Comparison of ENCODE assay signal across 8 cellular contexts in genomic region chr4:102625232-102625930, GRCh38.
DNase-seq lines count a peak whose midpoint lies in the region; ATAC-seq and TF ChIP-seq lines count a peak whose summit lies in the region.

No MANE protein-coding gene starts in this region.

- no peak for TF ChIP-seq EP300 in Ishikawa (IDR thresholded peaks at IDR 0.05; ENCODE audit: borderline replicate concordance)

- ATAC-seq in GM21723 (IDR thresholded peaks at IDR 0.05; ENCODE audit: unreplicated experiment) = peak; percentile 90
- ATAC-seq in activated CD4-positive, CD25-positive, alpha-beta regulatory T cell treated with anti-CD3 and anti-CD28 coated beads, Interleukin-2, amount 50 U/mL, for 24 hours = peak; percentile 63 to 65
- peak; percentile 99 for ATAC-seq in effector memory CD8-positive, alpha-beta T cell (replicated peaks)
- peak; percentile 94 to 100 (median 100) for ATAC-seq in natural killer cell

- peak; percentile 50 for TF ChIP-seq RAD21 in Ishikawa (IDR thresholded peaks at IDR 0.05; ENCODE audit: low read depth)

- peak; percentile 50 for TF ChIP-seq CTCF in GM12874 (IDR thresholded peaks at IDR 0.05; ENCODE audit: insufficient read depth, low read depth, low read length)
- peak; percentile 77 for TF ChIP-seq CTCF in natural killer cell (IDR thresholded peaks at IDR 0.05)

- H3K9me3 Mint-ChIP-seq in effector memory CD8-positive, alpha-beta T cell = no peaks in the 10 kb centered on the region
- H3K9me3 Mint-ChIP-seq in natural killer cell = no peaks in the 10 kb centered on the region

- H3K4me1 Mint-ChIP-seq in effector memory CD8-positive, alpha-beta T cell (ENCODE audit: low read depth in 2 of 2) = peaks cover 14 to 18% of the 10 kb centered on the region in 2 donors
- H3K4me1 Mint-ChIP-seq in natural killer cell = peaks cover 15% of the 10 kb centered on the region in 2 donors

- peak overlapping the region; percentile 82 to 99 for H3K27ac Mint-ChIP-seq in effector memory CD8-positive, alpha-beta T cell
- H3K27ac Mint-ChIP-seq in natural killer cell = peak overlapping the region; percentile 84 to 86

- H3K27me3 Mint-ChIP-seq in effector memory CD8-positive, alpha-beta T cell = no peaks in the 10 kb centered on the region
- no peaks in the 10 kb centered on the region for H3K27me3 Mint-ChIP-seq in natural killer cell (ENCODE audit: low read depth in 2 of 2)

- DNase-seq in effector memory CD8-positive, alpha-beta T cell = peak; percentile 61 to 64 (median 62)
- DNase-seq in natural killer cell (peak; percentile 41), KG1 (lab: John Stamatoyannopoulos, UW) (no peak), retina (no peak)

- intact Hi-C loops in natural killer cell (cut with micrococcal nuclease) = loop anchor here (1.0 to 10.0 kb wide), 3 partner anchors 176 to 469 kb away; partner anchors contain the start of gene BDH2

- H3K36me3 Mint-ChIP-seq in effector memory CD8-positive, alpha-beta T cell (ENCODE audit: insufficient read depth) = no peaks in the 10 kb centered on the region
- H3K36me3 Mint-ChIP-seq in natural killer cell = no peaks in the 10 kb centered on the region

- peak overlapping the region; percentile 76 to 92 for H3K4me3 Mint-ChIP-seq in effector memory CD8-positive, alpha-beta T cell
- peak overlapping the region; percentile 88 for H3K4me3 Mint-ChIP-seq in natural killer cell

TF ChIP-seq in Ishikawa, 13 proteins besides CTCF, POLR2A, EP300 and RAD21:
- TF ChIP-seq TAF1 (IDR thresholded peaks at IDR 0.05; ENCODE audit: low read depth) = no peak
- no peak for TF ChIP-seq FOXM1 (IDR thresholded peaks at IDR 0.05; ENCODE audit: borderline replicate concordance, low read depth)
- no peak for TF ChIP-seq CREB1 (IDR thresholded peaks at IDR 0.05; ENCODE audit: low read depth)
- TF ChIP-seq TCF12 (IDR thresholded peaks at IDR 0.05; ENCODE audit: low read depth) = no peak
- TF ChIP-seq ZBTB7A (IDR thresholded peaks at IDR 0.05; ENCODE audit: low read depth) = no peak
- TF ChIP-seq EGR1 (IDR thresholded peaks at IDR 0.05) = no peak
- no peak for TF ChIP-seq YY1 (IDR thresholded peaks at IDR 0.05; ENCODE audit: low read depth)
- no peak for TF ChIP-seq REST (IDR thresholded peaks at IDR 0.05; ENCODE audit: low read depth)
- TF ChIP-seq CEBPB (IDR thresholded peaks at IDR 0.05) = no peak
- TF ChIP-seq MAX (IDR thresholded peaks at IDR 0.05) = no peak
- no peak for TF ChIP-seq USF1 (IDR thresholded peaks at IDR 0.05)
- no peak for TF ChIP-seq NFIC (IDR thresholded peaks at IDR 0.05)
- no peak for TF ChIP-seq TEAD4 (IDR thresholded peaks at IDR 0.05)

Comparison
In these comparisons a context has a peak if more than half of its experiments do, and no peak if none do; other contexts are left out.
1. DNase-seq: peak in effector memory CD8-positive, alpha-beta T cell (3 of 3) and natural killer cell (single experiment); none in KG1 (single experiment) and retina (single experiment).
2. Peak in every context shown above with its lines, with median percentiles within 50 percentile points of each other: ATAC-seq.